ENCODE assay signal across 10 cellular contexts in genomic region chr12:1666685-1667162, GRCh38. TPM values are rescaled to one million over a fixed set of nuclear protein-coding genes. Genes with fewer than 3 reads are reported as not detected.
DNase-seq lines count a peak whose midpoint lies in the region; ATAC-seq, FAIRE-seq and TF ChIP-seq lines count a peak whose summit lies in the region.
"Had no signal": no experiment of that assay in that cellular context is flagged by ENCODE, and none has a peak within 500 bp of the region (broad histone marks: within the 10 kb centered on the region; RNA-seq: fewer than 3 reads in every experiment).

No MANE protein-coding gene starts in this region.

- dilution Hi-C loops in endothelial cell of umbilical vein (cut with MboI; ENCODE audit: extremely low pct_ligation_motif_present, low sequenced_read_pairs) = no loop called here

- TF ChIP-seq CTCF in OCI-LY7 (conservative IDR thresholded peaks at IDR 0.05; ENCODE audit: low read length) = no peak
- TF ChIP-seq CTCF in endothelial cell of umbilical vein (IDR thresholded peaks at IDR 0.05; ENCODE audit: extremely low read depth in 1 of 2, insufficient read depth in 1 of 2, low read depth in 1 of 2, low read length in 2 of 2) = no peak

- ATAC-seq in HG02588 (IDR thresholded peaks at IDR 0.05; ENCODE audit: unreplicated experiment) = no peak

- H2AFZ ChIP-seq in OCI-LY7 (ENCODE audit: low read length) = 0 out of 2 replicates have a peak overlapping the region, but pooled peaks have one; percentile 12
- H2AFZ ChIP-seq in endothelial cell of umbilical vein (ENCODE audit: low read depth, low read length) = peak overlapping the region; percentile 20

- H3K27ac ChIP-seq in OCI-LY7 (ENCODE audit: low read depth, low read length, poor library complexity, severe bottlenecking) (no peak overlapping the region), endothelial cell of umbilical vein (ENCODE audit: insufficient read depth, low read depth, low read length) (no peak overlapping the region), skeletal muscle tissue (ENCODE audit: low read depth, low read length) (peak overlapping the region; percentile 10)

- H3K4me3 ChIP-seq in OCI-LY7 (ENCODE audit: low read depth, low read length, poor library complexity, severe bottlenecking) = no peak overlapping the region
- no peak overlapping the region for H3K4me3 ChIP-seq in endothelial cell of umbilical vein (replicated peaks in 1 of 3; ENCODE audit: insufficient read depth in 1 of 3, low read depth in 1 of 3, low read length in 3 of 3)
- H3K4me3 ChIP-seq in skeletal muscle tissue (ENCODE audit: low read length in 3 of 3) = no peak overlapping the region

- H4K20me1 ChIP-seq in OCI-LY7 (ENCODE audit: insufficient read depth, low read length) (no peaks in the 10 kb centered on the region), endothelial cell of umbilical vein (replicated peaks; ENCODE audit: control insufficient read depth, extremely low read depth, insufficient read depth, low read length) (no peaks in the 10 kb centered on the region)

- intact Hi-C loops in OCI-LY7 (cut with micrococcal nuclease; ENCODE audit: unreplicated experiment) = no loop called here
- intact Hi-C loops in endothelial cell of umbilical vein (cut with micrococcal nuclease) = no loop called here

- TF ChIP-seq POLR2A in endothelial cell of umbilical vein (IDR thresholded peaks at IDR 0.05; ENCODE audit: low read depth, low read length) = no peak

- H3K4me1 ChIP-seq in OCI-LY7 (ENCODE audit: insufficient read depth, low read length, poor library complexity, severe bottlenecking) (peaks cover 15% of the 10 kb centered on the region), endothelial cell of umbilical vein (ENCODE audit: control insufficient read depth, extremely low read depth, insufficient read depth, low read length) (peaks cover 8% of the 10 kb centered on the region), skeletal muscle tissue (ENCODE audit: control insufficient read depth in 3 of 3, insufficient read depth in 3 of 3, low read length in 3 of 3) (peaks cover 0 to 12% (median 4%) of the 10 kb centered on the region in 3 donors)

- BruUV-seq in OCI-LY7 (replicated peaks; lab: Mats Ljungman, UMichigan) (no TSS peak), endothelial cell of umbilical vein (replicated peaks; lab: Mats Ljungman, UMichigan) (no TSS peak)

- H3K4me2 ChIP-seq in OCI-LY7 (ENCODE audit: low read length) (no peak overlapping the region), endothelial cell of umbilical vein (ENCODE audit: insufficient read depth, low read length) (no peak overlapping the region)

- H3K36me3 ChIP-seq in OCI-LY7 (ENCODE audit: insufficient read depth, low read length) (no peaks in the 10 kb centered on the region), endothelial cell of umbilical vein (ENCODE audit: control insufficient read depth in 2 of 2, extremely low read depth in 1 of 2, insufficient read depth in 2 of 2, low read length in 2 of 2) (no peaks in the 10 kb centered on the region), skeletal muscle tissue (ENCODE audit: control insufficient read depth in 3 of 3, insufficient read depth in 3 of 3, low read length in 3 of 3) (no peaks in the 10 kb centered on the region)

- DNase-seq in GF-D8 (lab: John Stamatoyannopoulos, UW) (peak; percentile 35), OCI-LY7 (ENCODE audit: low spot score) (no peak), endothelial cell of umbilical vein (ENCODE audit: low read depth, low spot score) (peak; percentile 20), NCI-H2227 (lab: John Stamatoyannopoulos, UW; ENCODE audit: unreplicated experiment) (no peak), NCI-H748 treated with DMSO at 0.1 percent for 48 hours (lab: John Stamatoyannopoulos, UW) (no peak), RPMI8226 (no peak)
- DNase-seq: NCI-H1092 treated with DMSO at 0.1 percent for 48 hours, SHP77 treated with DMSO at 0.1 percent for 48 hours had no signal

- POLR2A ChIA-PET in OCI-LY7 (lab: Charles Lee) (interaction anchor here (0.5 to 0.6 kb wide), 2 partner anchors 18 to 25 kb away, joined by 3 read pairs; no protein-coding TSS in a partner anchor), endothelial cell of umbilical vein (lab: Charles Lee) (no interaction called here)

- H3K79me2 ChIP-seq in OCI-LY7 (ENCODE audit: insufficient read depth, low read depth, low read length) (no peaks in the 10 kb centered on the region), endothelial cell of umbilical vein (ENCODE audit: control insufficient read depth, insufficient read depth, low read length) (no peaks in the 10 kb centered on the region)

- CTCF ChIA-PET in OCI-LY7 (lab: Charles Lee; ENCODE audit: unreplicated experiment) (no interaction called here), endothelial cell of umbilical vein (lab: Charles Lee) (interaction anchor here (0.5 to 2.1 kb wide), 5 partner anchors 14 to 124 kb away, joined by 3 to 11 read pairs (median 5); no protein-coding TSS in a partner anchor)

- H3K9me1 ChIP-seq in endothelial cell of umbilical vein (replicated peaks; ENCODE audit: control insufficient read depth, extremely low read depth, insufficient read depth, low read length) = no peaks in the 10 kb centered on the region

- H3K27me3 ChIP-seq in endothelial cell of umbilical vein (ENCODE audit: control insufficient read depth in 2 of 2, insufficient read depth in 2 of 2, low read length in 2 of 2) (no peaks in the 10 kb centered on the region), skeletal muscle tissue (ENCODE audit: control insufficient read depth in 3 of 3, insufficient read depth in 3 of 3, low read length in 3 of 3) (peaks cover 0 to 6% (median 0%) of the 10 kb centered on the region in 3 donors)

- H3K9me3 ChIP-seq in OCI-LY7 (ENCODE audit: low read length) = no peaks in the 10 kb centered on the region
- no peaks in the 10 kb centered on the region for H3K9me3 ChIP-seq in endothelial cell of umbilical vein (replicated peaks; ENCODE audit: control insufficient read depth, insufficient read depth, low read length)
- H3K9me3 ChIP-seq in skeletal muscle tissue (ENCODE audit: control insufficient read depth in 3 of 3, low read length in 3 of 3) = no peaks in the 10 kb centered on the region

- no peaks in the 10 kb centered on the region for H3K9me2 ChIP-seq in OCI-LY7 (ENCODE audit: insufficient read depth, low read length)

- no peak for FAIRE-seq in endothelial cell of umbilical vein (lab: Jason Lieb, UNC)

- no peak overlapping the region for H3K9ac ChIP-seq in endothelial cell of umbilical vein (replicated peaks; ENCODE audit: extremely low read depth, insufficient read depth, low read length)
- peak overlapping the region in 1 of 3 donors; percentile 63 for H3K9ac ChIP-seq in skeletal muscle tissue (ENCODE audit: low read depth in 1 of 3, low read length in 3 of 3)

TF ChIP-seq in endothelial cell of umbilical vein, 7 proteins besides CTCF, POLR2A, EP300 and RAD21:
- no peak for TF ChIP-seq POLR2AphosphoS5 (IDR thresholded peaks at IDR 0.05; ENCODE audit: insufficient read depth, low read depth, low read length)
- TF ChIP-seq GATA2 (IDR thresholded peaks at IDR 0.05; ENCODE audit: insufficient read depth, insufficient read length, low read depth, low read length) = no peak
- TF ChIP-seq EZH2 (IDR thresholded peaks at IDR 0.05; ENCODE audit: borderline replicate concordance, low read depth, low read length, severe bottlenecking) = no peak
- TF ChIP-seq MAX (IDR thresholded peaks at IDR 0.05; ENCODE audit: insufficient read depth, insufficient read length) = no peak
- TF ChIP-seq MYC (IDR thresholded peaks at IDR 0.05; ENCODE audit: low read depth, low read length) = no peak
- TF ChIP-seq FOS (IDR thresholded peaks at IDR 0.05; ENCODE audit: borderline replicate concordance, insufficient read depth, low read length) = no peak
- TF ChIP-seq JUN (IDR thresholded peaks at IDR 0.05; ENCODE audit: borderline replicate concordance, insufficient read depth, insufficient read length, low read depth) = no peak

RNA-seq across cellular contexts. Expression of gene ADIPOR2, which starts 24.1 kb away (rescaled TPM):
- total RNA-seq in OCI-LY7 (2014; rRNA removed; shearing (Covaris generic)) = 22.0 and 24.7 TPM in 2 replicates
- total RNA-seq in OCI-LY7 (2022) = 51.1 and 52.8 TPM in 2 replicates
- 57.3 and 59.4 TPM in 2 replicates for total RNA-seq in endothelial cell of umbilical vein
- polyA plus RNA-seq in endothelial cell of umbilical vein = 20.7 and 22.5 TPM in 2 replicates
- polyA plus RNA-seq in endothelial cell of umbilical vein (2011; cell fraction: cytosol; rRNA removed) = 22.4 and 24.0 TPM in 2 replicates
- polyA plus RNA-seq in endothelial cell of umbilical vein (2011; cell fraction: nucleus; rRNA removed) = 34.1 and 36.6 TPM in 2 replicates
- 30.4 and 36.7 TPM in 2 replicates for polyA plus RNA-seq in endothelial cell of umbilical vein (2012)
- 54.4 and 56.2 TPM in 2 replicates for polyA minus RNA-seq in endothelial cell of umbilical vein
- polyA minus RNA-seq in endothelial cell of umbilical vein (2011; cell fraction: cytosol; rRNA and poly(A)+ RNA removed) = 29.5 TPM
- polyA minus RNA-seq in endothelial cell of umbilical vein (2011; cell fraction: nucleus; rRNA and poly(A)+ RNA removed) = 34.4 and 59.3 TPM in 2 replicates
- total RNA-seq in skeletal muscle tissue = 35.5 TPM

RNA-seq across cellular contexts. Expression of gene WNT5B, which starts 37.7 kb away (rescaled TPM):
- 11.3 and 14.7 TPM in 2 replicates for total RNA-seq in OCI-LY7 (2014; rRNA removed; shearing (Covaris generic))
- 0.86 and 2.6 TPM in 2 replicates for total RNA-seq in OCI-LY7 (2022)
- total RNA-seq in endothelial cell of umbilical vein = not detected in 2 replicates
- polyA plus RNA-seq in endothelial cell of umbilical vein = 0.18 TPM in 1 of 2 replicates, not detected in the other
- 0.04 TPM in 1 of 2 replicates, not detected in the other for polyA plus RNA-seq in endothelial cell of umbilical vein (2011; cell fraction: cytosol; rRNA removed)
- polyA plus RNA-seq in endothelial cell of umbilical vein (2011; cell fraction: nucleus; rRNA removed) = 0.07 TPM in 1 of 2 replicates, not detected in the other
- not detected in 2 replicates for polyA plus RNA-seq in endothelial cell of umbilical vein (2012)
- 0.19 TPM in 1 of 2 replicates, not detected in the other for polyA minus RNA-seq in endothelial cell of umbilical vein
- not detected for polyA minus RNA-seq in endothelial cell of umbilical vein (2011; cell fraction: cytosol; rRNA and poly(A)+ RNA removed)
- not detected in 2 replicates for polyA minus RNA-seq in endothelial cell of umbilical vein (2011; cell fraction: nucleus; rRNA and poly(A)+ RNA removed)
- total RNA-seq in skeletal muscle tissue = 30.3 TPM

Comparison
In these comparisons a context has a peak if more than half of its experiments do, and no peak if none do; other contexts are left out.
1. DNase-seq: peak in GF-D8 (single experiment) and endothelial cell of umbilical vein (single experiment); none in OCI-LY7 (single experiment), NCI-H2227 (single experiment), NCI-H748 treated with DMSO at 0.1 percent for 48 hours (single experiment) and RPMI8226 (single experiment).